1 cellular context compared by ENCODE assay signal in the genomic region with DNA sequence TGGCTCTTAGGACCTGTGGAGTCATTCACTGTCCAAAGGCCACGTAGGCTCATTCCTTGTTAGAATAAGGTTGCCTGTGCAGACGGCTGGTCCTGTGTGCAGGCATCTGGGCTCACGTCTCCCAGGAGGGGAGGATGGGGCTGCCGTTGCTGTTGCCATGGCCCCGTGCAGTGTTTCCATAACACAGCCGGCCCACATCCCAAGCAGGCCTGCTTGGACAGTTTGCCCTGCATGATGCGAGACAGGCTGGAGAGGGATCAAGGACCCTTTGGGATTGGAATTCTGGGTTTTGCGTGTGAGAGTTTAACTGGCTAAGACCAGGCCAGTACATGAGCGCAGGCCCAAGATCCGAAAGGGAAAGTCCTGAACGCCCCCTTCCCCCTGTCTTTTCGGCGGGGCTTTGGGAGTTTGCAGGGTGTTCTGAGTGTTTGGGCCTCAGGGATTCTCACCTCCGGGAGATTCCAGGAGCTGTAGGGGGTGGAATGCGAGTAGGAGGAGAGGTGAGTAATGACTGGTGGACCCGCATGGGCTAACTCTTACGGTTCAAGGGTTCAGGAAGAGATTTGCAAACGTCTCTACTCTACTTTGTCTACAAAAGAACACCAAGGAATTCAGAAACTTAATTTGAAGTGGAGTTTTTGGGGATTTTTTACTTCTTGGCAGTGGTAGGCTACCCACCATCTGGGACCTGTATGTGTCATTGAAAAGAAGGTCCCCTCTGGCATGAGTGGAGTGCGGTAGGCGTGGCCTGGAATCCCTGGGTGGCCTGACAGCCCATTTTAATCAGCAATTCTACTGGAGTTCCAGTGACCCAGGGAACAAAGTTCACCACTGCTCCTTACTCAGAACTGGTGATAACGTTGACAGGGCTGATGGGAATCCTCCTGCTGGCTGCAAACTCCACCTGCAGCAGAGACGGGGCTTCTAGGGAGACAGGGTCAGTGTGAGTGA.
TF ChIP-seq lines count a peak whose summit lies in the region.

No MANE protein-coding gene starts in this region.

TF ChIP-seq in HepG2, 621 proteins besides CTCF, POLR2A, EP300 and RAD21 (continued from another document and continues in another):
- 0 out of 2 replicates have a peak, but pooled peaks have one; percentile 22 for TF ChIP-seq ZBTB3 (CRISPR knock-in tag; IDR thresholded peaks at IDR 0.05; ENCODE audit: borderline replicate concordance, low read depth)
- no peak for TF ChIP-seq ZNF546 (CRISPR knock-in tag; conservative IDR thresholded peaks at IDR 0.05)
- TF ChIP-seq ZNF329 (CRISPR knock-in tag; IDR thresholded peaks at IDR 0.05; ENCODE audit: low read depth), result no peak
- TF ChIP-seq, protein P1, sequence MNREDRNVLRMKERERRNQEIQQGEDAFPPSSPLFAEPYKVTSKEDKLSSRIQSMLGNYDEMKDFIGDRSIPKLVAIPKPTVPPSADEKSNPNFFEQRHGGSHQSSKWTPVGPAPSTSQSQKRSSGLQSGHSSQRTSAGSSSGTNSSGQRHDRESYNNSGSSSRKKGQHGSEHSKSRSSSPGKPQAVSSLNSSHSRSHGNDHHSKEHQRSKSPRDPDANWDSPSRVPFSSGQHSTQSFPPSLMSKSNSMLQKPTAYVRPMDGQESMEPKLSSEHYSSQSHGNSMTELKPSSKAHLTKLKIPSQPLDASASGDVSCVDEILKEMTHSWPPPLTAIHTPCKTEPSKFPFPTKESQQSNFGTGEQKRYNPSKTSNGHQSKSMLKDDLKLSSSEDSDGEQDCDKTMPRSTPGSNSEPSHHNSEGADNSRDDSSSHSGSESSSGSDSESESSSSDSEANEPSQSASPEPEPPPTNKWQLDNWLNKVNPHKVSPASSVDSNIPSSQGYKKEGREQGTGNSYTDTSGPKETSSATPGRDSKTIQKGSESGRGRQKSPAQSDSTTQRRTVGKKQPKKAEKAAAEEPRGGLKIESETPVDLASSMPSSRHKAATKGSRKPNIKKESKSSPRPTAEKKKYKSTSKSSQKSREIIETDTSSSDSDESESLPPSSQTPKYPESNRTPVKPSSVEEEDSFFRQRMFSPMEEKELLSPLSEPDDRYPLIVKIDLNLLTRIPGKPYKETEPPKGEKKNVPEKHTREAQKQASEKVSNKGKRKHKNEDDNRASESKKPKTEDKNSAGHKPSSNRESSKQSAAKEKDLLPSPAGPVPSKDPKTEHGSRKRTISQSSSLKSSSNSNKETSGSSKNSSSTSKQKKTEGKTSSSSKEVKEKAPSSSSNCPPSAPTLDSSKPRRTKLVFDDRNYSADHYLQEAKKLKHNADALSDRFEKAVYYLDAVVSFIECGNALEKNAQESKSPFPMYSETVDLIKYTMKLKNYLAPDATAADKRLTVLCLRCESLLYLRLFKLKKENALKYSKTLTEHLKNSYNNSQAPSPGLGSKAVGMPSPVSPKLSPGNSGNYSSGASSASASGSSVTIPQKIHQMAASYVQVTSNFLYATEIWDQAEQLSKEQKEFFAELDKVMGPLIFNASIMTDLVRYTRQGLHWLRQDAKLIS (CRISPR knock-in tag; IDR thresholded peaks at IDR 0.05), result no peak
- no peak for TF ChIP-seq KDM3A (CRISPR knock-in tag; IDR thresholded peaks at IDR 0.05; ENCODE audit: low read depth)
- TF ChIP-seq, protein P2, sequence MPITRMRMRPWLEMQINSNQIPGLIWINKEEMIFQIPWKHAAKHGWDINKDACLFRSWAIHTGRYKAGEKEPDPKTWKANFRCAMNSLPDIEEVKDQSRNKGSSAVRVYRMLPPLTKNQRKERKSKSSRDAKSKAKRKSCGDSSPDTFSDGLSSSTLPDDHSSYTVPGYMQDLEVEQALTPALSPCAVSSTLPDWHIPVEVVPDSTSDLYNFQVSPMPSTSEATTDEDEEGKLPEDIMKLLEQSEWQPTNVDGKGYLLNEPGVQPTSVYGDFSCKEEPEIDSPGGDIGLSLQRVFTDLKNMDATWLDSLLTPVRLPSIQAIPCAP (CRISPR knock-in tag; IDR thresholded peaks at IDR 0.05; ENCODE audit: low read depth), result no peak
- TF ChIP-seq HOXA7 (CRISPR knock-in tag; IDR thresholded peaks at IDR 0.05), result no peak
- TF ChIP-seq FOSL1 (CRISPR knock-in tag; IDR thresholded peaks at IDR 0.05; ENCODE audit: borderline replicate concordance), result no peak
- TF ChIP-seq, protein P3, sequence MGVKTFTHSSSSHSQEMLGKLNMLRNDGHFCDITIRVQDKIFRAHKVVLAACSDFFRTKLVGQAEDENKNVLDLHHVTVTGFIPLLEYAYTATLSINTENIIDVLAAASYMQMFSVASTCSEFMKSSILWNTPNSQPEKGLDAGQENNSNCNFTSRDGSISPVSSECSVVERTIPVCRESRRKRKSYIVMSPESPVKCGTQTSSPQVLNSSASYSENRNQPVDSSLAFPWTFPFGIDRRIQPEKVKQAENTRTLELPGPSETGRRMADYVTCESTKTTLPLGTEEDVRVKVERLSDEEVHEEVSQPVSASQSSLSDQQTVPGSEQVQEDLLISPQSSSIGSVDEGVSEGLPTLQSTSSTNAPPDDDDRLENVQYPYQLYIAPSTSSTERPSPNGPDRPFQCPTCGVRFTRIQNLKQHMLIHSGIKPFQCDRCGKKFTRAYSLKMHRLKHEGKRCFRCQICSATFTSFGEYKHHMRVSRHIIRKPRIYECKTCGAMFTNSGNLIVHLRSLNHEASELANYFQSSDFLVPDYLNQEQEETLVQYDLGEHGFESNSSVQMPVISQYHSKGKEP (CRISPR knock-in tag; IDR thresholded peaks at IDR 0.05), result no peak
- TF ChIP-seq, protein P4, sequence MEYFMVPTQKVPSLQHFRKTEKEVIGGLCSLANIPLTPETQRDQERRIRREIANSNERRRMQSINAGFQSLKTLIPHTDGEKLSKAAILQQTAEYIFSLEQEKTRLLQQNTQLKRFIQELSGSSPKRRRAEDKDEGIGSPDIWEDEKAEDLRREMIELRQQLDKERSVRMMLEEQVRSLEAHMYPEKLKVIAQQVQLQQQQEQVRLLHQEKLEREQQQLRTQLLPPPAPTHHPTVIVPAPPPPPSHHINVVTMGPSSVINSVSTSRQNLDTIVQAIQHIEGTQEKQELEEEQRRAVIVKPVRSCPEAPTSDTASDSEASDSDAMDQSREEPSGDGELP (IDR thresholded peaks at IDR 0.05; ENCODE audit: borderline replicate concordance, low read depth), result no peak
- TF ChIP-seq, protein P5, sequence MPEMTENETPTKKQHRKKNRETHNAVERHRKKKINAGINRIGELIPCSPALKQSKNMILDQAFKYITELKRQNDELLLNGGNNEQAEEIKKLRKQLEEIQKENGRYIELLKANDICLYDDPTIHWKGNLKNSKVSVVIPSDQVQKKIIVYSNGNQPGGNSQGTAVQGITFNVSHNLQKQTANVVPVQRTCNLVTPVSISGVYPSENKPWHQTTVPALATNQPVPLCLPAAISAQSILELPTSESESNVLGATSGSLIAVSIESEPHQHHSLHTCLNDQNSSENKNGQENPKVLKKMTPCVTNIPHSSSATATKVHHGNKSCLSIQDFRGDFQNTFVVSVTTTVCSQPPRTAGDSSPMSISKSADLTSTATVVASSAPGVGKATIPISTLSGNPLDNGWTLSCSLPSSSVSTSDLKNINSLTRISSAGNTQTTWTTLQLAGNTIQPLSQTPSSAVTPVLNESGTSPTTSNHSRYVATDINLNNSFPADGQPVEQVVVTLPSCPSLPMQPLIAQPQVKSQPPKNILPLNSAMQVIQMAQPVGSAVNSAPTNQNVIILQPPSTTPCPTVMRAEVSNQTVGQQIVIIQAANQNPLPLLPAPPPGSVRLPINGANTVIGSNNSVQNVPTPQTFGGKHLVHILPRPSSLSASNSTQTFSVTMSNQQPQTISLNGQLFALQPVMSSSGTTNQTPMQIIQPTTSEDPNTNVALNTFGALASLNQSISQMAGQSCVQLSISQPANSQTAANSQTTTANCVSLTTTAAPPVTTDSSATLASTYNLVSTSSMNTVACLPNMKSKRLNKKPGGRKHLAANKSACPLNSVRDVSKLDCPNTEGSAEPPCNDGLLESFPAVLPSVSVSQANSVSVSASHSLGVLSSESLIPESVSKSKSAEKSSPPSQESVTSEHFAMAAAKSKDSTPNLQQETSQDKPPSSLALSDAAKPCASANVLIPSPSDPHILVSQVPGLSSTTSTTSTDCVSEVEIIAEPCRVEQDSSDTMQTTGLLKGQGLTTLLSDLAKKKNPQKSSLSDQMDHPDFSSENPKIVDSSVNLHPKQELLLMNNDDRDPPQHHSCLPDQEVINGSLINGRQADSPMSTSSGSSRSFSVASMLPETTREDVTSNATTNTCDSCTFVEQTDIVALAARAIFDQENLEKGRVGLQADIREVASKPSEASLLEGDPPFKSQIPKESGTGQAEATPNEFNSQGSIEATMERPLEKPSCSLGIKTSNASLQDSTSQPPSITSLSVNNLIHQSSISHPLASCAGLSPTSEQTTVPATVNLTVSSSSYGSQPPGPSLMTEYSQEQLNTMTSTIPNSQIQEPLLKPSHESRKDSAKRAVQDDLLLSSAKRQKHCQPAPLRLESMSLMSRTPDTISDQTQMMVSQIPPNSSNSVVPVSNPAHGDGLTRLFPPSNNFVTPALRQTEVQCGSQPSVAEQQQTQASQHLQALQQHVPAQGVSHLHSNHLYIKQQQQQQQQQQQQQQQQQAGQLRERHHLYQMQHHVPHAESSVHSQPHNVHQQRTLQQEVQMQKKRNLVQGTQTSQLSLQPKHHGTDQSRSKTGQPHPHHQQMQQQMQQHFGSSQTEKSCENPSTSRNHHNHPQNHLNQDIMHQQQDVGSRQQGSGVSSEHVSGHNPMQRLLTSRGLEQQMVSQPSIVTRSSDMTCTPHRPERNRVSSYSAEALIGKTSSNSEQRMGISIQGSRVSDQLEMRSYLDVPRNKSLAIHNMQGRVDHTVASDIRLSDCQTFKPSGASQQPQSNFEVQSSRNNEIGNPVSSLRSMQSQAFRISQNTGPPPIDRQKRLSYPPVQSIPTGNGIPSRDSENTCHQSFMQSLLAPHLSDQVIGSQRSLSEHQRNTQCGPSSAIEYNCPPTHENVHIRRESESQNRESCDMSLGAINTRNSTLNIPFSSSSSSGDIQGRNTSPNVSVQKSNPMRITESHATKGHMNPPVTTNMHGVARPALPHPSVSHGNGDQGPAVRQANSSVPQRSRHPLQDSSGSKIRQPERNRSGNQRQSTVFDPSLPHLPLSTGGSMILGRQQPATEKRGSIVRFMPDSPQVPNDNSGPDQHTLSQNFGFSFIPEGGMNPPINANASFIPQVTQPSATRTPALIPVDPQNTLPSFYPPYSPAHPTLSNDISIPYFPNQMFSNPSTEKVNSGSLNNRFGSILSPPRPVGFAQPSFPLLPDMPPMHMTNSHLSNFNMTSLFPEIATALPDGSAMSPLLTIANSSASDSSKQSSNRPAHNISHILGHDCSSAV (CRISPR knock-in tag; IDR thresholded peaks at IDR 0.05; ENCODE audit: borderline replicate concordance), result no peak
- no peak for TF ChIP-seq NFATC3 (CRISPR knock-in tag; IDR thresholded peaks at IDR 0.05)
- TF ChIP-seq, protein P6, sequence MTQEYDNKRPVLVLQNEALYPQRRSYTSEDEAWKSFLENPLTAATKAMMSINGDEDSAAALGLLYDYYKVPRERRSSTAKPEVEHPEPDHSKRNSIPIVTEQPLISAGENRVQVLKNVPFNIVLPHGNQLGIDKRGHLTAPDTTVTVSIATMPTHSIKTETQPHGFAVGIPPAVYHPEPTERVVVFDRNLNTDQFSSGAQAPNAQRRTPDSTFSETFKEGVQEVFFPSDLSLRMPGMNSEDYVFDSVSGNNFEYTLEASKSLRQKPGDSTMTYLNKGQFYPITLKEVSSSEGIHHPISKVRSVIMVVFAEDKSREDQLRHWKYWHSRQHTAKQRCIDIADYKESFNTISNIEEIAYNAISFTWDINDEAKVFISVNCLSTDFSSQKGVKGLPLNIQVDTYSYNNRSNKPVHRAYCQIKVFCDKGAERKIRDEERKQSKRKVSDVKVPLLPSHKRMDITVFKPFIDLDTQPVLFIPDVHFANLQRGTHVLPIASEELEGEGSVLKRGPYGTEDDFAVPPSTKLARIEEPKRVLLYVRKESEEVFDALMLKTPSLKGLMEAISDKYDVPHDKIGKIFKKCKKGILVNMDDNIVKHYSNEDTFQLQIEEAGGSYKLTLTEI (CRISPR knock-in tag; conservative IDR thresholded peaks at IDR 0.05), result no peak
- TF ChIP-seq ZNF558 (CRISPR knock-in tag; IDR thresholded peaks at IDR 0.05; ENCODE audit: borderline replicate concordance), result no peak
- TF ChIP-seq, protein P7, sequence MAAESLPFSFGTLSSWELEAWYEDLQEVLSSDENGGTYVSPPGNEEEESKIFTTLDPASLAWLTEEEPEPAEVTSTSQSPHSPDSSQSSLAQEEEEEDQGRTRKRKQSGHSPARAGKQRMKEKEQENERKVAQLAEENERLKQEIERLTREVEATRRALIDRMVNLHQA (CRISPR knock-in tag; IDR thresholded peaks at IDR 0.05), result no peak
- TF ChIP-seq ZNF670 (CRISPR knock-in tag; IDR thresholded peaks at IDR 0.05; ENCODE audit: borderline replicate concordance), result no peak
- 0 out of 4 replicates have a peak, but pooled peaks of 1 of the 2 experiments have one; percentile 9 for TF ChIP-seq KLF16 (CRISPR knock-in tag; IDR thresholded peaks at IDR 0.05)
- 0 out of 2 replicates have a peak, but pooled peaks have one; percentile 19 for TF ChIP-seq PHF20 (CRISPR knock-in tag; IDR thresholded peaks at IDR 0.05)
- TF ChIP-seq NR3C1 (CRISPR knock-in tag; IDR thresholded peaks at IDR 0.05), result no peak
- TF ChIP-seq, protein P8, sequence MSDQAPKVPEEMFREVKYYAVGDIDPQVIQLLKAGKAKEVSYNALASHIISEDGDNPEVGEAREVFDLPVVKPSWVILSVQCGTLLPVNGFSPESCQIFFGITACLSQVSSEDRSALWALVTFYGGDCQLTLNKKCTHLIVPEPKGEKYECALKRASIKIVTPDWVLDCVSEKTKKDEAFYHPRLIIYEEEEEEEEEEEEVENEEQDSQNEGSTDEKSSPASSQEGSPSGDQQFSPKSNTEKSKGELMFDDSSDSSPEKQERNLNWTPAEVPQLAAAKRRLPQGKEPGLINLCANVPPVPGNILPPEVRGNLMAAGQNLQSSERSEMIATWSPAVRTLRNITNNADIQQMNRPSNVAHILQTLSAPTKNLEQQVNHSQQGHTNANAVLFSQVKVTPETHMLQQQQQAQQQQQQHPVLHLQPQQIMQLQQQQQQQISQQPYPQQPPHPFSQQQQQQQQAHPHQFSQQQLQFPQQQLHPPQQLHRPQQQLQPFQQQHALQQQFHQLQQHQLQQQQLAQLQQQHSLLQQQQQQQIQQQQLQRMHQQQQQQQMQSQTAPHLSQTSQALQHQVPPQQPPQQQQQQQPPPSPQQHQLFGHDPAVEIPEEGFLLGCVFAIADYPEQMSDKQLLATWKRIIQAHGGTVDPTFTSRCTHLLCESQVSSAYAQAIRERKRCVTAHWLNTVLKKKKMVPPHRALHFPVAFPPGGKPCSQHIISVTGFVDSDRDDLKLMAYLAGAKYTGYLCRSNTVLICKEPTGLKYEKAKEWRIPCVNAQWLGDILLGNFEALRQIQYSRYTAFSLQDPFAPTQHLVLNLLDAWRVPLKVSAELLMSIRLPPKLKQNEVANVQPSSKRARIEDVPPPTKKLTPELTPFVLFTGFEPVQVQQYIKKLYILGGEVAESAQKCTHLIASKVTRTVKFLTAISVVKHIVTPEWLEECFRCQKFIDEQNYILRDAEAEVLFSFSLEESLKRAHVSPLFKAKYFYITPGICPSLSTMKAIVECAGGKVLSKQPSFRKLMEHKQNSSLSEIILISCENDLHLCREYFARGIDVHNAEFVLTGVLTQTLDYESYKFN (CRISPR knock-in tag; conservative IDR thresholded peaks at IDR 0.05), result 0 out of 2 replicates have a peak, but pooled peaks have one; percentile 45
- peak; percentile 61 for TF ChIP-seq PHF21A (CRISPR knock-in tag; IDR thresholded peaks at IDR 0.05)
- peak; percentile 57 for TF ChIP-seq SALL1 (CRISPR knock-in tag; IDR thresholded peaks at IDR 0.05)
- TF ChIP-seq, protein P9, sequence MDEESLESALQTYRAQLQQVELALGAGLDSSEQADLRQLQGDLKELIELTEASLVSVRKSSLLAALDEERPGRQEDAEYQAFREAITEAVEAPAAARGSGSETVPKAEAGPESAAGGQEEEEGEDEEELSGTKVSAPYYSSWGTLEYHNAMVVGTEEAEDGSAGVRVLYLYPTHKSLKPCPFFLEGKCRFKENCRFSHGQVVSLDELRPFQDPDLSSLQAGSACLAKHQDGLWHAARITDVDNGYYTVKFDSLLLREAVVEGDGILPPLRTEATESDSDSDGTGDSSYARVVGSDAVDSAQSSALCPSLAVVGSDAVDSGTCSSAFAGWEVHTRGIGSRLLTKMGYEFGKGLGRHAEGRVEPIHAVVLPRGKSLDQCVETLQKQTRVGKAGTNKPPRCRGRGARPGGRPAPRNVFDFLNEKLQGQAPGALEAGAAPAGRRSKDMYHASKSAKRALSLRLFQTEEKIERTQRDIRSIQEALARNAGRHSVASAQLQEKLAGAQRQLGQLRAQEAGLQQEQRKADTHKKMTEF (CRISPR knock-in tag; IDR thresholded peaks at IDR 0.05), result no peak
- TF ChIP-seq SETDB1 (CRISPR knock-in tag; IDR thresholded peaks at IDR 0.05; ENCODE audit: borderline replicate concordance), result no peak
- TF ChIP-seq PPARG (CRISPR knock-in tag; conservative IDR thresholded peaks at IDR 0.05), result no peak
